ENCODE assay signal across 8 cellular contexts in the genomic region with DNA sequence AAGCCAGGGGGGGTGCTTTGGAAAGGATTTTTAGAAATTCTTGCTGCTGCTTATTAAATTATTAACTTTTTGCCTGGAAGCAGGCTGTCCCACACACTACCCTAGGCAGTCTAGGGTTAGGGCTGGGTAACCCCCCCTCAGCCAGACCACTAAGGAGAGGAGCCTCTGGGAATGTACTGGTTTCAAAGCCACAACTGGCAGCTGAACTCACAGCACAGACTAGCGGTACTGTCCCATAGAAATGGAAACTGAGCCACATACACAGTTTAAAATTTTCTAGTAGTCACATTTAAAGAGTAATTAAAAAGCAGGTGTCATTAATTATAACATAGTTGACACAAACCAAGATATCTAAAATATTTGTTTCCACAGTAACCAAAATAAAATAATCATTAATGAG. TPM values are rescaled to one million over a fixed set of nuclear protein-coding genes. Genes with fewer than 3 reads are reported as not detected.
DNase-seq lines count a peak whose midpoint lies in the region; ATAC-seq and TF ChIP-seq lines count a peak whose summit lies in the region.

No MANE protein-coding gene starts in this region.

- peak overlapping the region; percentile 49 for H3K4me2 ChIP-seq in OCI-LY1 (ENCODE audit: low read length)

- H3K9me2 ChIP-seq in OCI-LY1 (ENCODE audit: low read depth, low read length): no peaks in the 10 kb centered on the region

- no peak for DNase-seq in CD4-positive, CD25-positive, alpha-beta regulatory T cell
- DNase-seq in sciatic nerve (ENCODE audit: low spot score) (no peak), NCI-H1092 treated with DMSO at 0.1 percent for 48 hours (lab: John Stamatoyannopoulos, UW) (no peak), amniotic stem cell (lab: John Stamatoyannopoulos, UW) (no peak), DMS153 treated with DMSO at 0.1 percent for 48 hours (lab: John Stamatoyannopoulos, UW; ENCODE audit: unreplicated experiment) (no peak)
- no peak for DNase-seq in activated CD4-positive, CD25-positive, alpha-beta regulatory T cell treated with anti-CD3 and anti-CD28 coated beads, Interleukin-2, amount 50 U/mL, for 72 hours

- H3K36me3 Mint-ChIP-seq in CD4-positive, CD25-positive, alpha-beta regulatory T cell: no peaks in the 10 kb centered on the region

- no peaks in the 10 kb centered on the region for H3K27me3 Mint-ChIP-seq in CD4-positive, CD25-positive, alpha-beta regulatory T cell

- ATAC-seq in CD4-positive, CD25-positive, alpha-beta regulatory T cell (ENCODE audit: low read depth in 2 of 2): no peak
- peak; percentile 48 for ATAC-seq in sciatic nerve

- no peaks in the 10 kb centered on the region for H4K20me1 ChIP-seq in OCI-LY1 (ENCODE audit: insufficient read depth, low read length)

- peaks cover 18% of the 10 kb centered on the region for H3K4me1 ChIP-seq in CD4-positive, CD25-positive, alpha-beta regulatory T cell (ENCODE audit: control insufficient read depth, insufficient read depth, low read length, poor library complexity, severe bottlenecking)
- peaks cover 98% of the 10 kb centered on the region for H3K4me1 ChIP-seq in OCI-LY1 (ENCODE audit: insufficient read depth, low read length, severe bottlenecking)
- peaks cover 16% of the 10 kb centered on the region for H3K4me1 ChIP-seq in endocrine pancreas (ENCODE audit: control insufficient read depth, insufficient read depth, low read length)

- H3K4me1 Mint-ChIP-seq in CD4-positive, CD25-positive, alpha-beta regulatory T cell: peaks cover 6 to 25% (median 19%) of the 10 kb centered on the region in 4 donors

- H3K27me3 ChIP-seq in CD4-positive, CD25-positive, alpha-beta regulatory T cell (ENCODE audit: control insufficient read depth, insufficient read depth, low read length): no peaks in the 10 kb centered on the region
- H3K27me3 ChIP-seq in OCI-LY1 (ENCODE audit: insufficient read depth, low read length) (no peaks in the 10 kb centered on the region), endocrine pancreas (ENCODE audit: control insufficient read depth, insufficient read depth, low read length) (no peaks in the 10 kb centered on the region)

- peak overlapping the region; percentile 10; the same call in 1 of the 2 replicates for H3K9ac ChIP-seq in OCI-LY1 (ENCODE audit: low read length)
- H3K9ac ChIP-seq in endocrine pancreas (ENCODE audit: control insufficient read depth, insufficient read depth, low read length): no peak overlapping the region

- H3K36me3 ChIP-seq in CD4-positive, CD25-positive, alpha-beta regulatory T cell (ENCODE audit: control insufficient read depth, insufficient read depth, low read length): no peaks in the 10 kb centered on the region
- H3K36me3 ChIP-seq in OCI-LY1 (ENCODE audit: insufficient read depth, low read length) (peaks cover 17% of the 10 kb centered on the region), endocrine pancreas (ENCODE audit: control insufficient read depth, insufficient read depth, low read length) (no peaks in the 10 kb centered on the region)

- peaks cover 4% of the 10 kb centered on the region; the same call in 1 of the 2 replicates for H3K79me2 ChIP-seq in OCI-LY1 (ENCODE audit: insufficient read depth, low read length)

- H3K27ac ChIP-seq in CD4-positive, CD25-positive, alpha-beta regulatory T cell (ENCODE audit: insufficient read depth, low read length, poor library complexity, severe bottlenecking): no peak overlapping the region
- peak overlapping the region; percentile 92 for H3K27ac ChIP-seq in OCI-LY1 (ENCODE audit: low read depth, low read length, poor library complexity, severe bottlenecking)

- intact Hi-C loops in sciatic nerve (cut with DNase I): no loop called here

- peak overlapping the region in 2 of 3 donors; percentile 73 to 92 for H3K27ac Mint-ChIP-seq in CD4-positive, CD25-positive, alpha-beta regulatory T cell

- H3F3A ChIP-seq in OCI-LY1 (ENCODE audit: insufficient read depth, low read length): peaks cover 3% of the 10 kb centered on the region; the same call in 1 of the 2 replicates

- H3K9me3 ChIP-seq in CD4-positive, CD25-positive, alpha-beta regulatory T cell (ENCODE audit: control insufficient read depth in 2 of 2, low read length in 2 of 2): no peaks in the 10 kb centered on the region
- no peaks in the 10 kb centered on the region for H3K9me3 ChIP-seq in OCI-LY1 (ENCODE audit: low read length)
- H3K9me3 ChIP-seq in endocrine pancreas (ENCODE audit: control insufficient read depth, low read length): no peaks in the 10 kb centered on the region

- no peak overlapping the region for H3K4me3 ChIP-seq in CD4-positive, CD25-positive, alpha-beta regulatory T cell (ENCODE audit: low read depth, low read length)
- H3K4me3 ChIP-seq in OCI-LY1 (ENCODE audit: low read depth, low read length, poor library complexity, severe bottlenecking) (peak overlapping the region; percentile 18), endocrine pancreas (ENCODE audit: control insufficient read depth, insufficient read depth, low read length) (peak overlapping the region; percentile 52)

- H3K9me3 Mint-ChIP-seq in CD4-positive, CD25-positive, alpha-beta regulatory T cell: no peaks in the 10 kb centered on the region

- no peak for TF ChIP-seq CTCF in OCI-LY1 (IDR thresholded peaks at IDR 0.05; ENCODE audit: low read length)

- no peak overlapping the region for H2AFZ ChIP-seq in OCI-LY1 (ENCODE audit: low read length)

- peak overlapping the region in 3 of 4 donors; percentile 48 to 86 (median 77) for H3K4me3 Mint-ChIP-seq in CD4-positive, CD25-positive, alpha-beta regulatory T cell

RNA-seq across cellular contexts. Expression of gene SPRED2, which starts 50.1 kb away (rescaled TPM):
- total RNA-seq in CD4-positive, CD25-positive, alpha-beta regulatory T cell: 6.3 TPM
- 1 to 10 TPM in 2 of 4 donors, under 1 TPM in 2; 0.23 to 1.2 (median 0.84) TPM for polyA plus RNA-seq in CD4-positive, CD25-positive, alpha-beta regulatory T cell
- 64.7 TPM for total RNA-seq in sciatic nerve
